In genomic region chr1:244952940-244953339, GRCh38 we compare ENCODE assay signal across 11 cellular contexts.
A peak's percentile ranks its signal among the peaks of the same experiment; 100 is the strongest.
DNase-seq lines count a peak whose midpoint lies in the region; ATAC-seq, FAIRE-seq and TF ChIP-seq lines count a peak whose summit lies in the region.
"Had no signal": no experiment of that assay in that cellular context is flagged by ENCODE, and none has a peak within 500 bp of the region (broad histone marks: within the 10 kb centered on the region; RNA-seq: fewer than 3 reads in every experiment).

No MANE protein-coding gene starts in this region.

- CTCF ChIA-PET in HepG2 (lab: Yijun Ruan, JAX; ENCODE audit: low intra/inter-chr PET ratio, low total read pairs) = no interaction called here

- H3K27me3 ChIP-seq in HepG2 (ENCODE audit: control insufficient read depth in 1 of 2, insufficient read depth in 2 of 2, low read length in 2 of 2) (peaks cover 0 to 4% of the 10 kb centered on the region in 2 experiments; a peak in 3 of 5 replicates), right lobe of liver (no peaks in the 10 kb centered on the region), tibial artery (no peaks in the 10 kb centered on the region)

- no peak overlapping the region for H3K9ac ChIP-seq in HepG2 (ENCODE audit: insufficient read depth, low read depth, low read length)

- no peak overlapping the region for H3K27ac ChIP-seq in HepG2 (ENCODE audit: extremely low read length, insufficient read depth, low read length)
- H3K27ac ChIP-seq in right lobe of liver = no peak overlapping the region
- H3K27ac ChIP-seq in tibial artery = no peak overlapping the region

- TF ChIP-seq RAD21 in HepG2 (CRISPR knock-in tag; IDR thresholded peaks at IDR 0.05) = no peak

- WGBS in HepG2 (ENCODE audit: low lambda C conversion rate) = 14% methylated on average over 7 of the region's 8 CpGs
- WGBS in right lobe of liver (ENCODE audit: insufficient coverage, low coverage, low lambda C conversion rate, missing lambda C conversion rate) = 44% methylated on average over 6 of the region's 8 CpGs

- ATAC-seq in HepG2 (peak; percentile 65), right lobe of liver (no peak), HG02884 (IDR thresholded peaks at IDR 0.05; ENCODE audit: unreplicated experiment) (peak; percentile 69)

- H3K4me1 ChIP-seq in HepG2 (ENCODE audit: insufficient read depth, low read length) (peaks cover 10% of the 10 kb centered on the region; the same call in 1 of the 2 replicates), right lobe of liver (no peaks in the 10 kb centered on the region), tibial artery (peaks cover 0 to 15% (median 0%) of the 10 kb centered on the region in 4 donors)

- no TSS peak for BruUV-seq in HepG2 (replicated peaks; lab: Mats Ljungman, UMichigan)

- no peaks in the 10 kb centered on the region for H3K36me3 ChIP-seq in HepG2 (replicated peaks in 1 of 2; ENCODE audit: control insufficient read depth in 1 of 2, insufficient read depth in 2 of 2, low read length in 2 of 2)
- H3K36me3 ChIP-seq in right lobe of liver = no peaks in the 10 kb centered on the region
- H3K36me3 ChIP-seq in tibial artery = no peaks in the 10 kb centered on the region

- intact Hi-C loops in HepG2 (cut with micrococcal nuclease; ENCODE audit: unreplicated experiment) (no loop called here), right lobe of liver (cut with DNase I) (no loop called here), head of caudate nucleus (cut with DNase I) (no loop called here), tibial artery (cut with DNase I; ENCODE audit: low total_unique reads) (no loop called here)

- no peaks in the 10 kb centered on the region for H3K79me2 ChIP-seq in HepG2 (ENCODE audit: insufficient read depth, low read length)

- peak overlapping the region; percentile 76 for H3K4me2 ChIP-seq in HepG2 (ENCODE audit: low read depth, low read length)

- TF ChIP-seq CTCF in HepG2 (CRISPR knock-in tag; IDR thresholded peaks at IDR 0.05) (no peak), right lobe of liver (IDR thresholded peaks at IDR 0.05) (no peak), tibial artery (IDR thresholded peaks at IDR 0.05) (no peak)

- H3K9me3 ChIP-seq in HepG2 (ENCODE audit: low read length) (no peaks in the 10 kb centered on the region), right lobe of liver (no peaks in the 10 kb centered on the region), tibial artery (no peaks in the 10 kb centered on the region)

- no peaks in the 10 kb centered on the region for H4K20me1 ChIP-seq in HepG2 (ENCODE audit: insufficient read depth, low read length)

- H3K4me3 ChIP-seq in HepG2 (replicated peaks in 1 of 3; ENCODE audit: insufficient read depth in 1 of 3, low read depth in 2 of 3, low read length in 3 of 3) (0 out of 6 replicates have a peak overlapping the region, but pooled peaks of 2 of the 3 experiments have one; percentile 5 to 22), right lobe of liver (no peak overlapping the region), tibial artery (no peak overlapping the region)

- TF ChIP-seq POLR2A in HepG2 (IDR thresholded peaks at IDR 0.05; ENCODE audit: insufficient read depth in 1 of 2, low read depth in 2 of 2, low read length in 2 of 2) (no peak), right lobe of liver (IDR thresholded peaks at IDR 0.05) (no peak)

- in situ Hi-C loops in HepG2 (cut with HindIII; ENCODE audit: extremely low pct_ligation_motif_present, low pct_unique_long_range_greater_than_20kb) = no loop called here

- POLR2A ChIA-PET in HepG2 (lab: Yijun Ruan, JAX) = interaction anchor here (0.9 kb wide), 1 partner anchor 18 kb away, joined by 3 read pairs; no protein-coding TSS in a partner anchor

- no peak for FAIRE-seq in HepG2 (lab: Jason Lieb, UNC)
- FAIRE-seq: astrocyte had no signal

- DNase-seq in HepG2 (ENCODE audit: low spot score) (no peak), right lobe of liver (no peak), NOMO-1 treated with DMSO at 0.1 percent for 48 hours (lab: John Stamatoyannopoulos, UW; ENCODE audit: unreplicated experiment) (peak; percentile 48), COLO668 (lab: John Stamatoyannopoulos, UW; ENCODE audit: unreplicated experiment) (no peak), head of caudate nucleus (no peak), islet precursor cell (no peak), tibial artery (no peak)
- DNase-seq: activated B cell treated with CpG ODN at 0.5 μM for 24 hours, nucleus accumbens had no signal

- TF ChIP-seq EP300 in HepG2 (IDR thresholded peaks at IDR 0.05; ENCODE audit: low read depth in 2 of 2, low read length in 2 of 2) = no peak
- TF ChIP-seq EP300 in HepG2 (CRISPR knock-in tag; IDR thresholded peaks at IDR 0.05; ENCODE audit: borderline replicate concordance) = no peak

- H2AFZ ChIP-seq in HepG2 (ENCODE audit: low read length) = no peak overlapping the region

TF ChIP-seq in HepG2, 621 proteins besides CTCF, POLR2A, EP300 and RAD21:
- no peak for TF ChIP-seq SNAPC2 (CRISPR knock-in tag; IDR thresholded peaks at IDR 0.05)
- no peak for TF ChIP-seq ZNF709 (CRISPR knock-in tag; IDR thresholded peaks at IDR 0.05)
- no peak for TF ChIP-seq ZSCAN31 (CRISPR knock-in tag; IDR thresholded peaks at IDR 0.05; ENCODE audit: low read depth)
- TF ChIP-seq ZBTB40 (IDR thresholded peaks at IDR 0.05) = no peak
- TF ChIP-seq ZBTB40 (CRISPR knock-in tag; IDR thresholded peaks at IDR 0.05) = no peak

Comparison
In these comparisons a context has a peak if more than half of its experiments do, and no peak if none do; other contexts are left out.
1. ATAC-seq: peak in HepG2 (single experiment) and HG02884 (single experiment); none in right lobe of liver (0 of 4).
2. H3K4me3 ChIP-seq: peak in HepG2 (2 of 3); none in right lobe of liver (0 of 3) and tibial artery (0 of 2).